ENCODE assay signal across 10 cellular contexts in the genomic region with DNA sequence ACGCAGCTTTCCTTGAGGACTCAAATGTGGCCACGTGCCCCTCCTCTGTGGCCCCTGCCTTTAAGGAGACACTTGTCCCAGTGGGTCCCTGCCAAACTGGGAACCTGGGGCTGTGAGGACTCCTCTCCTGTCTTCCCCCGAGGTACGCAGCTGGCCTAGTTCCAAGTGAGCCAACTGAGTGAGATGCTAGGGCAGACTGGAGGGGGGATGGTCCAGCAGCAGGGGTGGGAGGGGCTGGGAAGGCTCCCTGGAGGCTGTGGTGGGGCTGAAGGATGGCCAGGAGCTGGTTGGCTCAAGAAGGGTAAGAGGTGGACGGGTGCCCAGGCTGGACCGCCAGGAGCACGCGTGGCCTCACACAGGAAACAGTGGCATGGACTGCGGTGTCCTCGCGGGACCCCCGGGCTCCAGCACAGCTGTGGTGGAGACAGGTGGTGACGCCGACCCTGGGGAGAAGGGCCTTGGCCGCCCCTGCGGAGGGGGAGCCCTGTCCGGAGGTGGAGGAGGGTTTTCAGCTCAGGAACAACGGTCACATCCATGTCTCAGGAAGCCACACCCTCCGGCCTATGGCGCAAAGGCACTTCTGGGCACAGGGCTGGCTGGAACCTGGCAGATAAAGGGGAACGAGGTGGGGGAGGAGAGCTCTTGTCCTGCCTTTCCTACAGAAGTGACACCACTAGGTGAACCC. TPM values are rescaled to one million over a fixed set of nuclear protein-coding genes. Genes with fewer than 3 reads are reported as not detected.
DNase-seq lines count a peak whose midpoint lies in the region; ATAC-seq and TF ChIP-seq lines count a peak whose summit lies in the region.
"Had no signal": no experiment of that assay in that cellular context is flagged by ENCODE, and none has a peak within 500 bp of the region (broad histone marks: within the 10 kb centered on the region; RNA-seq: fewer than 3 reads in every experiment).

No MANE protein-coding gene starts in this region.

- H3K4me2 ChIP-seq in hepatocyte: no peak overlapping the region

- DNase-seq in NCI-H1436 (lab: John Stamatoyannopoulos, UW) (peak; percentile 16), NCI-H1436 treated with DMSO at 0.1 percent for 48 hours (lab: John Stamatoyannopoulos, UW) (no peak), astrocyte of the hippocampus (ENCODE audit: low read depth, low spot score) (peak; percentile 41), hepatocyte (ENCODE audit: low spot score) (no peak), thoracic aorta (ENCODE audit: low spot score) (no peak), HuH-7 (ENCODE audit: low spot score) (no peak)
- DNase-seq in stimulated activated CD4-positive, alpha-beta T cell treated with anti-CD3 and anti-CD28 coated beads, Interleukin-4, amount 100 ng/mL, for 1 hour: no peak
- DNase-seq: ACHN; activated naive CD4-positive, alpha-beta T cell treated with Interleukin-2 at 50 U/mL for 16 hours had no signal

- 91% methylated on average over 20 of the region's 21 CpGs for WGBS in hepatocyte (ENCODE audit: low lambda C conversion rate, missing lambda C conversion rate)

- ATAC-seq in thoracic aorta (ENCODE audit: insufficient number of reproducible peaks, low FRiP score, low read depth): no peak
- ATAC-seq in HG02870 (IDR thresholded peaks at IDR 0.05; ENCODE audit: unreplicated experiment): no peak

- H4K20me1 ChIP-seq in hepatocyte (ENCODE audit: insufficient read depth, poor library complexity, severe bottlenecking): peaks cover 67% of the 10 kb centered on the region

- peaks cover 18% of the 10 kb centered on the region for H3K4me1 ChIP-seq in hepatocyte (ENCODE audit: insufficient read depth)
- peaks cover 36 to 53% of the 10 kb centered on the region in 2 donors for H3K4me1 ChIP-seq in thoracic aorta (ENCODE audit: control insufficient read depth in 1 of 2, low read depth in 2 of 2)

- H3K27ac ChIP-seq in hepatocyte (peak overlapping the region; percentile 24), thoracic aorta (no peak overlapping the region)

- no peak overlapping the region for H2AFZ ChIP-seq in hepatocyte

- no peaks in the 10 kb centered on the region for H3K9me2 ChIP-seq in hepatocyte (replicated peaks; ENCODE audit: insufficient read depth)

- H3K27me3 ChIP-seq in hepatocyte (no peaks in the 10 kb centered on the region), thoracic aorta (replicated peaks; ENCODE audit: insufficient read depth) (no peaks in the 10 kb centered on the region)

- H3K9me3 ChIP-seq in hepatocyte (ENCODE audit: low read depth) (no peaks in the 10 kb centered on the region), thoracic aorta (no peaks in the 10 kb centered on the region)

- H3K79me2 ChIP-seq in hepatocyte: peaks cover 99% of the 10 kb centered on the region

- no peak for TF ChIP-seq CTCF in hepatocyte (IDR thresholded peaks at IDR 0.05; ENCODE audit: poor library complexity)
- TF ChIP-seq CTCF in thoracic aorta (IDR thresholded peaks at IDR 0.05): no peak

- H3K4me3 ChIP-seq in hepatocyte (no peak overlapping the region), thoracic aorta (peak overlapping the region; percentile 34)

- H3K36me3 ChIP-seq in hepatocyte (replicated peaks; ENCODE audit: insufficient read depth, low read depth) (no peaks in the 10 kb centered on the region), thoracic aorta (peaks cover 8% of the 10 kb centered on the region)

RNA-seq across cellular contexts. Expression of a gene that starts 45.8 kb away (rescaled TPM):
- 13.6 and 17.2 TPM in 2 replicates for total RNA-seq in hepatocyte
- 22.9 and 23.3 TPM in 2 replicates for polyA plus RNA-seq in hepatocyte
- 10 to 100 TPM; 23.0 to 31.4 TPM for total RNA-seq in thoracic aorta

Comparison
In these comparisons a context has a peak if more than half of its experiments do, and no peak if none do; other contexts are left out.
1. DNase-seq: peak in NCI-H1436 (single experiment) and astrocyte of the hippocampus (single experiment); none in NCI-H1436 treated with DMSO at 0.1 percent for 48 hours (single experiment), hepatocyte (single experiment), thoracic aorta (single experiment), stimulated activated CD4-positive, alpha-beta T cell treated with anti-CD3 and anti-CD28 coated beads, Interleukin-4, amount 100 ng/mL, for 1 hour (single experiment) and HuH-7 (single experiment).